ENCODE assay signal across 1 cellular context in the genomic region with DNA sequence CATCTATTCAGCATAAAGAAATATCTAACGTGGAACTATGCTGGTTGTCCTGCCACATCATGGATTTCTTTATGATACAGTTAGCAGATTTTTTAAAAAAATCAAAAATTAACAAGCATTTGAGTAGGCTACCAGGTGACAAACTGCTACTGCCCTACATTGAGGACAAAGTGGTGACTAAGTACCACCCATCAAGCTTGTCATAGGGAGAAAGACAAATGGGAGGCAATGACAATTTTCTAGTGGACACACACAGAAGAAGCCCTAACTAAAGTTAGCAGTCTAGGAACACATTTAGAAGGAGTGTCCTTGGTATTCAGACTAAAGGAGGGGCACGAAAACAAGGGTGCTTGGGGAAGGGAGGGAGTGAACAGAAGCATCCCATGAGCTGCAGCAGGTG.
TF ChIP-seq lines count a peak whose summit lies in the region.

No MANE protein-coding gene starts in this region.

TF ChIP-seq in WTC11, 78 proteins besides CTCF, POLR2A, EP300 and RAD21 (continued from another document):
- TF ChIP-seq ARID4B (CRISPR knock-in tag; IDR thresholded peaks at IDR 0.05; ENCODE audit: borderline replicate concordance) (no peak), ZSCAN18 (CRISPR knock-in tag; IDR thresholded peaks at IDR 0.05) (no peak), TEAD1 (CRISPR knock-in tag; IDR thresholded peaks at IDR 0.05) (no peak)
- TF ChIP-seq, protein P1, sequence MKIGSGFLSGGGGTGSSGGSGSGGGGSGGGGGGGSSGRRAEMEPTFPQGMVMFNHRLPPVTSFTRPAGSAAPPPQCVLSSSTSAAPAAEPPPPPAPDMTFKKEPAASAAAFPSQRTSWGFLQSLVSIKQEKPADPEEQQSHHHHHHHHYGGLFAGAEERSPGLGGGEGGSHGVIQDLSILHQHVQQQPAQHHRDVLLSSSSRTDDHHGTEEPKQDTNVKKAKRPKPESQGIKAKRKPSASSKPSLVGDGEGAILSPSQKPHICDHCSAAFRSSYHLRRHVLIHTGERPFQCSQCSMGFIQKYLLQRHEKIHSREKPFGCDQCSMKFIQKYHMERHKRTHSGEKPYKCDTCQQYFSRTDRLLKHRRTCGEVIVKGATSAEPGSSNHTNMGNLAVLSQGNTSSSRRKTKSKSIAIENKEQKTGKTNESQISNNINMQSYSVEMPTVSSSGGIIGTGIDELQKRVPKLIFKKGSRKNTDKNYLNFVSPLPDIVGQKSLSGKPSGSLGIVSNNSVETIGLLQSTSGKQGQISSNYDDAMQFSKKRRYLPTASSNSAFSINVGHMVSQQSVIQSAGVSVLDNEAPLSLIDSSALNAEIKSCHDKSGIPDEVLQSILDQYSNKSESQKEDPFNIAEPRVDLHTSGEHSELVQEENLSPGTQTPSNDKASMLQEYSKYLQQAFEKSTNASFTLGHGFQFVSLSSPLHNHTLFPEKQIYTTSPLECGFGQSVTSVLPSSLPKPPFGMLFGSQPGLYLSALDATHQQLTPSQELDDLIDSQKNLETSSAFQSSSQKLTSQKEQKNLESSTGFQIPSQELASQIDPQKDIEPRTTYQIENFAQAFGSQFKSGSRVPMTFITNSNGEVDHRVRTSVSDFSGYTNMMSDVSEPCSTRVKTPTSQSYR (CRISPR knock-in tag; IDR thresholded peaks at IDR 0.05): no peak
- TF ChIP-seq, protein P2, sequence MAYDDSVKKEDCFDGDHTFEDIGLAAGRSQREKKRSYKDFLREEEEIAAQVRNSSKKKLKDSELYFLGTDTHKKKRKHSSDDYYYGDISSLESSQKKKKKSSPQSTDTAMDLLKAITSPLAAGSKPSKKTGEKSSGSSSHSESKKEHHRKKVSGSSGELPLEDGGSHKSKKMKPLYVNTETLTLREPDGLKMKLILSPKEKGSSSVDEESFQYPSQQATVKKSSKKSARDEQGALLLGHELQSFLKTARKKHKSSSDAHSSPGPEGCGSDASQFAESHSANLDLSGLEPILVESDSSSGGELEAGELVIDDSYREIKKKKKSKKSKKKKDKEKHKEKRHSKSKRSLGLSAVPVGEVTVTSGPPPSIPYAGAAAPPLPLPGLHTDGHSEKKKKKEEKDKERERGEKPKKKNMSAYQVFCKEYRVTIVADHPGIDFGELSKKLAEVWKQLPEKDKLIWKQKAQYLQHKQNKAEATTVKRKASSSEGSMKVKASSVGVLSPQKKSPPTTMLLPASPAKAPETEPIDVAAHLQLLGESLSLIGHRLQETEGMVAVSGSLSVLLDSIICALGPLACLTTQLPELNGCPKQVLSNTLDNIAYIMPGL (CRISPR knock-in tag; IDR thresholded peaks at IDR 0.05): no peak
